8 cellular contexts compared by ENCODE assay signal in the genomic region with DNA sequence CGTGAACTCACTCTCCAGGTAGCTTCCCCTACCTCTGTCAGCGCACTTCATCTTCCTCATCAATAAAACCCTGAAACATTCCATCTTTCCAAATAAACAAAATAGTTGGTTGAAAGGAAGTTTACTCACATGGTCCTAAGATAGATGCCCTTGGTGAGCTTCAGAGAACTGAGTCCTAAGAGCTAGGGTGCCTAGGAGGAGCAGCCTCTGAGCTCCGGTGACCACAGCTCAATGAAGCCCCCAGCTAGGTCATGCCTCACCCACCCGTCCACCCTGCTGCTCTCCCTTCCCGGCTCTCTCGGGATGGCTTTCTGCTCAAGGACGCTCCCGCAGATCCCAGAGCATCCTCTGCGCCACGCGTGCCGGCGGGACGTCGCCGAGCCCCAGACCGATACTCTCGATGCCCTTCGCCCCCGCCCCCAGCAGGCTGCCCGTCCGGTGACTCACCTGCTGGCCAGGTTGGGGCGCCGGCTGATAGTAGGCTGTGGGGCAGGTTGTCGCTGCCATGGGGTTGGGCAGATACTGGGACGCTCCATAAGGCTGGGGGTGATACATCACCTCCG. TPM values are rescaled to one million over a fixed set of nuclear protein-coding genes. Genes with fewer than 3 reads are reported as not detected.
DNase-seq lines count a peak whose midpoint lies in the region; ATAC-seq and TF ChIP-seq lines count a peak whose summit lies in the region.

No MANE protein-coding gene starts in this region.

- peaks cover 22% of the 10 kb centered on the region for H3K4me1 ChIP-seq in rectal smooth muscle tissue (ENCODE audit: control insufficient read depth, insufficient read depth, low read length)

- peak overlapping the region; percentile 91 to 99 for H3K4me3 ChIP-seq in foreskin fibroblast (ENCODE audit: low read depth in 1 of 2, low read length in 2 of 2)
- peak overlapping the region; percentile 82 for H3K4me3 ChIP-seq in rectal smooth muscle tissue (ENCODE audit: low read length)

- no peak for TF ChIP-seq CTCF in foreskin fibroblast (IDR thresholded peaks at IDR 0.05; ENCODE audit: low read depth, low read length)

- ATAC-seq in GM18502 (IDR thresholded peaks at IDR 0.05; ENCODE audit: poor library complexity, unreplicated experiment) = peak; percentile 27

- peak overlapping the region; percentile 88 for H3K27ac ChIP-seq in rectal smooth muscle tissue (ENCODE audit: low read depth, low read length)

- DNase-seq in M059J (ENCODE audit: low read depth) = peak; percentile 58
- peak in 1 of 2 donors; percentile 76 for DNase-seq in foreskin fibroblast
- no peak for DNase-seq in NCI-H128 (lab: John Stamatoyannopoulos, UW; ENCODE audit: unreplicated experiment)
- DNase-seq in middle frontal gyrus (ENCODE audit: extremely low spot score, low spot score) = no peak
- DNase-seq in putamen (ENCODE audit: low spot score) = no peak
- DNase-seq in inferior parietal cortex (ENCODE audit: extremely low spot score) = no peak

- H3K36me3 ChIP-seq in rectal smooth muscle tissue (ENCODE audit: control insufficient read depth, insufficient read depth, low read length) = no peaks in the 10 kb centered on the region

- peak overlapping the region; percentile 65 for H3K9ac ChIP-seq in rectal smooth muscle tissue (ENCODE audit: low read length)

- peaks cover 5% of the 10 kb centered on the region for H3K27me3 ChIP-seq in rectal smooth muscle tissue (ENCODE audit: control insufficient read depth, insufficient read depth, low read length)

RNA-seq across cellular contexts. Expression of a gene that starts 0.7 kb away (rescaled TPM):
- total RNA-seq in M059J (2014; rRNA removed; shearing (Covaris generic)) = 13.9 and 17.5 TPM in 2 replicates
